ENCODE assay signal across 8 cellular contexts in genomic region chr15:57158589-57158988, GRCh38.
DNase-seq lines count a peak whose midpoint lies in the region; TF ChIP-seq lines count a peak whose summit lies in the region.

No MANE protein-coding gene starts in this region.

- H3K4me2 ChIP-seq in MM.1S (ENCODE audit: low read depth, low read length) = no peak overlapping the region

- H4K20me1 ChIP-seq in MM.1S (ENCODE audit: insufficient read depth, low read length) = no peaks in the 10 kb centered on the region

- no peak for TF ChIP-seq EP300 in suprapubic skin (IDR thresholded peaks at IDR 0.05)

- H3K27ac ChIP-seq in angular gyrus (ENCODE audit: low read depth, low read length) (peak overlapping the region; percentile 10), suprapubic skin (no peak overlapping the region), MM.1S (ENCODE audit: low read length) (no peak overlapping the region)

- no peaks in the 10 kb centered on the region for H3K9me2 ChIP-seq in MM.1S (replicated peaks; ENCODE audit: insufficient read depth, low read length)

- H3K27me3 ChIP-seq in suprapubic skin (no peaks in the 10 kb centered on the region), MM.1S (replicated peaks; ENCODE audit: insufficient read depth, low read length) (no peaks in the 10 kb centered on the region)

- TF ChIP-seq POLR2A in suprapubic skin (IDR thresholded peaks at IDR 0.05) = no peak

- H3K27me3 Mint-ChIP-seq in progenitor cell of endocrine pancreas = no peaks in the 10 kb centered on the region

- H3K36me3 Mint-ChIP-seq in progenitor cell of endocrine pancreas (ENCODE audit: insufficient read depth) = peaks cover 1% of the 10 kb centered on the region

- no peak overlapping the region for H3K4me3 ChIP-seq in suprapubic skin
- H3K4me3 ChIP-seq in MM.1S (ENCODE audit: low read length) = no peak overlapping the region

- TF ChIP-seq CTCF in progenitor cell of endocrine pancreas (IDR thresholded peaks at IDR 0.05; ENCODE audit: unreplicated experiment) = no peak
- TF ChIP-seq CTCF in suprapubic skin (IDR thresholded peaks at IDR 0.05) = no peak
- no peak for TF ChIP-seq CTCF in MM.1S (IDR thresholded peaks at IDR 0.05; ENCODE audit: low read length)

- H3K9ac ChIP-seq in MM.1S (ENCODE audit: low read length) = no peak overlapping the region

- H3K4me1 ChIP-seq in suprapubic skin (peaks cover 7% of the 10 kb centered on the region), MM.1S (ENCODE audit: low read length) (no peaks in the 10 kb centered on the region)

- H2AFZ ChIP-seq in MM.1S (ENCODE audit: low read length) = no peak overlapping the region

- H3K79me2 ChIP-seq in MM.1S (ENCODE audit: low read length) = no peaks in the 10 kb centered on the region

- H3K27ac Mint-ChIP-seq in progenitor cell of endocrine pancreas = no peak overlapping the region

- no peaks in the 10 kb centered on the region for H3K9me3 Mint-ChIP-seq in progenitor cell of endocrine pancreas (ENCODE audit: low read depth)

- no peaks in the 10 kb centered on the region for H3K36me3 ChIP-seq in suprapubic skin
- H3K36me3 ChIP-seq in MM.1S (replicated peaks; ENCODE audit: insufficient read depth, low read length) = no peaks in the 10 kb centered on the region

- no peaks in the 10 kb centered on the region for H3F3A ChIP-seq in MM.1S (ENCODE audit: insufficient read depth, low read length)

- peaks cover 6% of the 10 kb centered on the region for H3K4me1 Mint-ChIP-seq in progenitor cell of endocrine pancreas (ENCODE audit: low read depth)

- H3K9me3 ChIP-seq in suprapubic skin = no peaks in the 10 kb centered on the region
- no peaks in the 10 kb centered on the region for H3K9me3 ChIP-seq in MM.1S (replicated peaks; ENCODE audit: insufficient read depth, low read length)

- DNase-seq in D341Med (ENCODE audit: low spot score) (peak; percentile 22), NCI-H1105 (lab: John Stamatoyannopoulos, UW) (peak; percentile 85), kidney glomerular epithelial cell (lab: John Stamatoyannopoulos, UW) (peak; percentile 57), progenitor cell of endocrine pancreas (ENCODE audit: low spot score, unreplicated experiment) (no peak), suprapubic skin (ENCODE audit: low spot score in 2 of 2) (no peak), MM.1S (no peak), SIG-M5 (lab: John Stamatoyannopoulos, UW) (no peak)

- no peak overlapping the region for H3K4me3 Mint-ChIP-seq in progenitor cell of endocrine pancreas (ENCODE audit: low read depth)

Comparison
In these comparisons a context has a peak if more than half of its experiments do, and no peak if none do; other contexts are left out.
1. DNase-seq: peak in D341Med (single experiment), NCI-H1105 (single experiment) and kidney glomerular epithelial cell (single experiment); none in progenitor cell of endocrine pancreas (single experiment), suprapubic skin (0 of 2), MM.1S (single experiment) and SIG-M5 (single experiment).